11 cellular contexts compared by ENCODE assay signal in the genomic region with DNA sequence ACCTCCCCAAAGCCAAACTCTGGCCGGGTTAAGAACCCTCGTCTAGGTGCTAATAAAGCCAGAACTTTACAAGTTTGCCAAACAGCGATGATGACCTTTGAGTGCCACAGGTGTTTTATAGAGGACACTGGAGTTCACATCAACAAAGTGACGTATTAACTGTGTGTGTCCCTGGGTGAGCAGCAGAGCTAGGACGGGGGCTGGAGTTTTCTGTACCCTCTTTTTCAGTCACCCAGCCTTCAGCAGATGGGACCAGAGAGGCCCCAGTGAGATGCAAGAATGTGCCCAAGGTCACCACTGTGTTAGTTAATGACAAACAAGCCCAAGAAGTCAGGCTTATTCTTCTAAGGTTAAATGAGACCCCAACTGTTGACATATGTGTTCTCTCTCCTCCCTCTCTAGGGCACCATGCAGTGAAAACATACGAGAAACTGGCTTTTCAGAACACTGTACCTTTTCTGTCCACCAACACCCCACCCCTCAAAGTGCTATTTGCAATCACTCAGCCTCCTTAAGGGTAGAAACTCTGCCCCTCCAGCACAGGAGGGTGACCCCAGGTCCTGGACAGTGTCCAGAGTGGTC. TPM values are rescaled to one million over a fixed set of nuclear protein-coding genes. Genes with fewer than 3 reads are reported as not detected.
DNase-seq lines count a peak whose midpoint lies in the region; ATAC-seq and TF ChIP-seq lines count a peak whose summit lies in the region.
"Had no signal": no experiment of that assay in that cellular context is flagged by ENCODE, and none has a peak within 500 bp of the region (broad histone marks: within the 10 kb centered on the region; RNA-seq: fewer than 3 reads in every experiment).

No MANE protein-coding gene starts in this region.

- H3K4me3 ChIP-seq in SK-N-SH (ENCODE audit: low read depth in 2 of 2, low read length in 1 of 2) (0 out of 4 replicates have a peak overlapping the region, but pooled peaks of 1 of the 2 experiments have one; percentile 9), mesendoderm (ENCODE audit: low read length) (no peak overlapping the region), tibial nerve (peak overlapping the region in 1 of 4 donors; percentile 2)

- H3K23ac ChIP-seq in mesendoderm (ENCODE audit: low read length), result no peak overlapping the region

- H3K36me3 ChIP-seq in SK-N-SH (replicated peaks in 1 of 2; ENCODE audit: control insufficient read depth in 1 of 2, insufficient read depth in 2 of 2, low read length in 1 of 2) (peaks cover 4 to 7% of the 10 kb centered on the region in 2 experiments), mesendoderm (ENCODE audit: control insufficient read depth, insufficient read depth, low read length) (no peaks in the 10 kb centered on the region), tibial nerve (no peaks in the 10 kb centered on the region)

- TF ChIP-seq RAD21 in SK-N-SH (IDR thresholded peaks at IDR 0.05; ENCODE audit: low read length), result no peak

- 82% methylated on average over 6 of the region's 6 CpGs for WGBS in SK-N-SH (ENCODE audit: low lambda C conversion rate)
- WGBS in mesendoderm (ENCODE audit: extremely low coverage, insufficient coverage, low lambda C conversion rate), result no CpG with 5 or more reads among the region's 6 CpGs
- WGBS in tibial nerve, 2 donors, result 44 to 56% methylated on average over 6 of the region's 6 CpGs

- CTCF ChIA-PET in SK-N-SH (lab: Yijun Ruan, JAX), result interaction anchor here (1.0 to 4.3 kb wide), 6 partner anchors 20 to 94 kb away, joined by 3 to 31 read pairs (median 8); partner anchors contain the start of gene SYS1
- CTCF ChIA-PET in GM10248 (lab: Yijun Ruan, JAX), result interaction anchor here (0.9 kb wide), 1 partner anchor 94 kb away, joined by 3 read pairs; no protein-coding TSS in a partner anchor

- TF ChIP-seq POLR2A in tibial nerve (IDR thresholded peaks at IDR 0.05), result no peak

- peak overlapping the region; percentile 3 for H2BK15ac ChIP-seq in mesendoderm (replicated peaks; ENCODE audit: low read depth)

- H3K9me3 ChIP-seq in SK-N-SH (no peaks in the 10 kb centered on the region), tibial nerve (no peaks in the 10 kb centered on the region)

- H3K4me1 ChIP-seq in SK-N-SH (ENCODE audit: control insufficient read depth in 1 of 2, insufficient read depth in 2 of 2, low read depth in 1 of 2, low read length in 1 of 2) (peaks cover 66 to 70% of the 10 kb centered on the region in 2 experiments), mesendoderm (ENCODE audit: control insufficient read depth, low read depth, low read length) (peaks cover 64% of the 10 kb centered on the region), tibial nerve (peaks cover 0 to 94% (median 82%) of the 10 kb centered on the region in 4 donors)

- POLR2A ChIA-PET in SK-N-SH (lab: Yijun Ruan, JAX), result interaction anchor here (1.1 to 1.9 kb wide), 2 partner anchors 20 to 21 kb away, joined by 3 to 14 read pairs; partner anchors contain the start of gene SYS1
- POLR2A ChIA-PET in GM10248 (lab: Yijun Ruan, JAX), result no interaction called here

- H3K79me2 ChIP-seq in SK-N-SH (ENCODE audit: insufficient read depth) (peaks cover 99% of the 10 kb centered on the region), mesendoderm (ENCODE audit: control insufficient read depth, insufficient read depth, low read length) (peaks cover 70% of the 10 kb centered on the region)

- H4K5ac ChIP-seq in mesendoderm (ENCODE audit: low read length), result no peak overlapping the region

- no peak overlapping the region for H2AFZ ChIP-seq in SK-N-SH (ENCODE audit: low read depth)

- ATAC-seq in SK-N-SH treated with all-trans-retinoic acid at 6 μM for 48 hours, result no peak

- no peak overlapping the region for H4K8ac ChIP-seq in mesendoderm (ENCODE audit: low read depth, low read length)

- H4K20me1 ChIP-seq in SK-N-SH (ENCODE audit: insufficient read depth), result peaks cover 8% of the 10 kb centered on the region; the same call in 1 of the 2 replicates

- H3K27ac ChIP-seq in SK-N-SH (ENCODE audit: low read depth in 2 of 2, low read length in 1 of 2) (peak overlapping the region; percentile 90 to 96; a peak in 3 of 4 replicates), cingulate gyrus (ENCODE audit: low read depth, low read length) (peak overlapping the region; percentile 60), mesendoderm (ENCODE audit: low read depth, low read length) (peak overlapping the region; percentile 97), tibial nerve (peak overlapping the region; percentile 40 to 98 (median 94))

- H3K79me1 ChIP-seq in mesendoderm (ENCODE audit: low read length), result peaks cover 38% of the 10 kb centered on the region

- peak overlapping the region; percentile 84 for H3K18ac ChIP-seq in mesendoderm (ENCODE audit: low read length)

- DNase-seq in SK-N-SH (no peak), mesendoderm (no peak), tibial nerve (ENCODE audit: low spot score in 2 of 2) (no peak), SK-N-DZ (ENCODE audit: low spot score) (no peak), dedifferentiated amniotic fluid mesenchymal stem cell (ENCODE audit: extremely low spot score) (no peak), GM10248 (ENCODE audit: extremely low spot score) (no peak)
- DNase-seq: activated CD4-positive, alpha-beta memory T cell treated with anti-CD3 and anti-CD28 coated beads, Interleukin-2, amount 10 ng/mL, durations not matched to agents 7 days and 5 days; KBM-7; naive B cell had no signal

- peak overlapping the region; percentile 63 for H3K4ac ChIP-seq in mesendoderm (ENCODE audit: low read depth, low read length)

- H3K4me2 ChIP-seq in SK-N-SH (peak overlapping the region; percentile 96), mesendoderm (ENCODE audit: low read length) (peak overlapping the region; percentile 13)

- TF ChIP-seq EP300 in SK-N-SH (IDR thresholded peaks at IDR 0.05; ENCODE audit: borderline replicate concordance in 1 of 2, low read depth in 1 of 2, low read length in 1 of 2) (no peak), tibial nerve (IDR thresholded peaks at IDR 0.05) (no peak)

- peaks cover 16% of the 10 kb centered on the region for H3F3A ChIP-seq in SK-N-SH (replicated peaks; ENCODE audit: insufficient read depth)

- peak overlapping the region; percentile 41 for H2AK5ac ChIP-seq in mesendoderm (ENCODE audit: low read length)

- H3K27me3 ChIP-seq in SK-N-SH (ENCODE audit: insufficient read depth), result no peaks in the 10 kb centered on the region
- no peaks in the 10 kb centered on the region for H3K27me3 ChIP-seq in mesendoderm (ENCODE audit: insufficient read depth, low read length, poor library complexity)
- H3K27me3 ChIP-seq in tibial nerve, result no peaks in the 10 kb centered on the region

- no peak for TF ChIP-seq CTCF in SK-N-SH (IDR thresholded peaks at IDR 0.05)
- no peak for TF ChIP-seq CTCF in tibial nerve (IDR thresholded peaks at IDR 0.05)
- TF ChIP-seq CTCF in GM10248 (IDR thresholded peaks at IDR 0.05; ENCODE audit: control extremely low read depth, extremely low read depth, low read depth, missing control alignments), result no peak

- peak overlapping the region; percentile 61; the same call in 1 of the 2 replicates for H3K9ac ChIP-seq in SK-N-SH
- peak overlapping the region; percentile 56 for H3K9ac ChIP-seq in mesendoderm (ENCODE audit: low read length)

- H3K56ac ChIP-seq in mesendoderm (ENCODE audit: low read length), result peak overlapping the region; percentile 92

- peak overlapping the region; percentile 57 for H2BK5ac ChIP-seq in mesendoderm (ENCODE audit: low read length)

- no peaks in the 10 kb centered on the region for H3K9me2 ChIP-seq in SK-N-SH

- H2BK120ac ChIP-seq in mesendoderm (ENCODE audit: low read depth, low read length), result peak overlapping the region; percentile 30

TF ChIP-seq in SK-N-SH, 30 proteins besides CTCF, POLR2A, EP300 and RAD21 (continues in another document):
- TF ChIP-seq FOXM1 (IDR thresholded peaks at IDR 0.05; ENCODE audit: low read depth), result no peak

TF ChIP-seq in SK-N-SH treated with all-trans-retinoic acid at 6 μM for 48 hours, 23 proteins besides CTCF, POLR2A, EP300 and RAD21 (continues in another document):
- TF ChIP-seq ISL1 (CRISPR knock-in tag; IDR thresholded peaks at IDR 0.05), result no peak

RNA-seq across cellular contexts. Expression of gene SDC4, which starts 5.3 kb away (rescaled TPM):
- polyA plus RNA-seq in SK-N-SH (2012; rRNA removed), result 131 and 192 TPM in 2 replicates
- 139 and 153 TPM in 2 replicates for polyA plus RNA-seq in SK-N-SH (2012; cell fraction: cytosol; rRNA removed)
- 94.9 and 96.1 TPM in 2 replicates for polyA plus RNA-seq in SK-N-SH (2012; cell fraction: nucleus; rRNA removed)
- 33.0 TPM for polyA plus RNA-seq in mesendoderm (2013, experiment 1 of 2)
- 33.2 TPM for polyA plus RNA-seq in mesendoderm (2013, experiment 2 of 2)
- 10 to 100 TPM; 41.2 to 72.5 (median 63.4) TPM for total RNA-seq in tibial nerve
- 1.7 and 2.4 TPM in 2 replicates for polyA plus RNA-seq in SK-N-DZ (2014; cell fraction: cytosol; rRNA removed)
- 0.69 and 0.95 TPM in 2 replicates for polyA plus RNA-seq in SK-N-DZ (2014; cell fraction: nucleus; rRNA removed)

RNA-seq across cellular contexts. Expression of gene SYS1, which starts 20.0 kb away (rescaled TPM):
- polyA plus RNA-seq in SK-N-SH (2012; rRNA removed), result 26.5 and 26.9 TPM in 2 replicates
- polyA plus RNA-seq in SK-N-SH (2012; cell fraction: cytosol; rRNA removed), result 14.0 and 16.3 TPM in 2 replicates
- 12.4 and 20.0 TPM in 2 replicates for polyA plus RNA-seq in SK-N-SH (2012; cell fraction: nucleus; rRNA removed)
- 13.8 TPM for polyA plus RNA-seq in mesendoderm (2013, experiment 1 of 2)
- 13.5 TPM for polyA plus RNA-seq in mesendoderm (2013, experiment 2 of 2)
- total RNA-seq in tibial nerve, result 10 to 100 TPM; 19.2 to 35.6 (median 25.2) TPM
- polyA plus RNA-seq in SK-N-DZ (2014; cell fraction: cytosol; rRNA removed), result 16.3 and 41.5 TPM in 2 replicates
- polyA plus RNA-seq in SK-N-DZ (2014; cell fraction: nucleus; rRNA removed), result 7.9 and 12.1 TPM in 2 replicates

RNA-seq across cellular contexts. Expression of gene MATN4, which starts 34.9 kb away (rescaled TPM):
- polyA plus RNA-seq in SK-N-SH (2012; rRNA removed), result 0.13 and 0.16 TPM in 2 replicates
- 0.04 and 0.07 TPM in 2 replicates for polyA plus RNA-seq in SK-N-SH (2012; cell fraction: cytosol; rRNA removed)
- polyA plus RNA-seq in SK-N-SH (2012; cell fraction: nucleus; rRNA removed), result 0.39 and 0.79 TPM in 2 replicates
- polyA plus RNA-seq in mesendoderm (2013, experiment 1 of 2), result 0.98 TPM
- polyA plus RNA-seq in mesendoderm (2013, experiment 2 of 2), result 1.0 TPM
- total RNA-seq in tibial nerve, result not detected
- polyA plus RNA-seq in SK-N-DZ (2014; cell fraction: cytosol; rRNA removed), result 0.10 TPM in 1 of 2 replicates, not detected in the other
- polyA plus RNA-seq in SK-N-DZ (2014; cell fraction: nucleus; rRNA removed), result not detected in 2 replicates

RNA-seq across cellular contexts. Expression of gene TP53TG5, which starts 35.2 kb away (rescaled TPM):
- polyA plus RNA-seq in SK-N-SH (2012; rRNA removed), result not detected in 2 replicates
- 0.01 TPM in 1 of 2 replicates, not detected in the other for polyA plus RNA-seq in SK-N-SH (2012; cell fraction: cytosol; rRNA removed)
- not detected in 2 replicates for polyA plus RNA-seq in SK-N-SH (2012; cell fraction: nucleus; rRNA removed)
- polyA plus RNA-seq in mesendoderm (2013, experiment 1 of 2), result 0.07 TPM
- not detected for polyA plus RNA-seq in mesendoderm (2013, experiment 2 of 2)
- not detected for total RNA-seq in tibial nerve
- not detected in 2 replicates for polyA plus RNA-seq in SK-N-DZ (2014; cell fraction: cytosol; rRNA removed)
- polyA plus RNA-seq in SK-N-DZ (2014; cell fraction: nucleus; rRNA removed), result not detected in 2 replicates
- total RNA-seq: activated CD4-positive, alpha-beta memory T cell treated with anti-CD3 and anti-CD28 coated beads, Interleukin-2, amount 10 ng/mL, durations not matched to agents 7 days and 5 days had no signal

RNA-seq across cellular contexts. Expression of gene RBPJL, which starts 36.3 kb away (rescaled TPM):
- polyA plus RNA-seq in SK-N-SH (2012; rRNA removed), result not detected in 2 replicates
- polyA plus RNA-seq in SK-N-SH (2012; cell fraction: cytosol; rRNA removed), result not detected in 2 replicates
- 0.05 and 0.11 TPM in 2 replicates for polyA plus RNA-seq in SK-N-SH (2012; cell fraction: nucleus; rRNA removed)
- polyA plus RNA-seq in mesendoderm (2013, experiment 1 of 2), result 0.25 TPM
- 0.24 TPM for polyA plus RNA-seq in mesendoderm (2013, experiment 2 of 2)
- total RNA-seq in tibial nerve, result under 1 TPM in 1 of 4 donors, not detected in 3; 0.44 TPM
- polyA plus RNA-seq in SK-N-DZ (2014; cell fraction: cytosol; rRNA removed), result not detected in 2 replicates
- not detected in 2 replicates for polyA plus RNA-seq in SK-N-DZ (2014; cell fraction: nucleus; rRNA removed)
- total RNA-seq: activated CD4-positive, alpha-beta memory T cell treated with anti-CD3 and anti-CD28 coated beads, Interleukin-2, amount 10 ng/mL, durations not matched to agents 7 days and 5 days had no signal
